ENCODE assay signal across 1 cellular context in genomic region chr19:42251572-42251990, GRCh38.
A peak's percentile ranks its signal among the peaks of the same experiment; 100 is the strongest.
TF ChIP-seq lines count a peak whose summit lies in the region.

No MANE protein-coding gene starts in this region.

TF ChIP-seq in HEK293, 187 proteins besides CTCF, POLR2A, EP300 and RAD21 (continued from another document):
- TF ChIP-seq ZNF423 (tag by site-specific recombination; IDR thresholded peaks at IDR 0.05) (peak; percentile 28; the same call in 1 of the 2 replicates), IKZF3 (tag by site-specific recombination; IDR thresholded peaks at IDR 0.05) (peak; percentile 77), KLF1 (tag by site-specific recombination; IDR thresholded peaks at IDR 0.05) (peak; percentile 87)
